16 cellular contexts compared by ENCODE assay signal in genomic region chr22:38028344-38029130, GRCh38. TPM values are rescaled to one million over a fixed set of nuclear protein-coding genes. Genes with fewer than 3 reads are reported as not detected.
"Had no signal": no experiment of that assay in that cellular context is flagged by ENCODE, and none has a peak within 500 bp of the region (broad histone marks: within the 10 kb centered on the region; RNA-seq: fewer than 3 reads in every experiment).

No MANE protein-coding gene starts in this region.

- H3K9me3 ChIP-seq: esophagus muscularis mucosa, testis, uterus had no signal

- H3K9me3 Mint-ChIP-seq: activated naive CD4-positive, alpha-beta T cell treated with anti-CD3 and anti-CD28 coated beads, Interleukin-2, amount 50 U/mL, for 24 hours; activated T-cell treated with anti-CD3 and anti-CD28 coated beads, Interleukin-2, amount 50 U/mL, for 24 hours; brain; memory B cell; natural killer cell treated with Interleukin-12 subunit alpha and Interleukin-12 subunit beta and Interleukin-15 and Interleukin-18, amount 100 ng/mL, for 72 hours had no signal

- H3K27ac ChIP-seq: testis, uterus had no signal

- H3K4me3 Mint-ChIP-seq: activated naive CD4-positive, alpha-beta T cell treated with anti-CD3 and anti-CD28 coated beads, Interleukin-2, amount 50 U/mL, for 24 hours; activated T-cell treated with anti-CD3 and anti-CD28 coated beads, Interleukin-2, amount 50 U/mL, for 24 hours; brain; memory B cell; natural killer cell treated with Interleukin-12 subunit alpha and Interleukin-12 subunit beta and Interleukin-15 and Interleukin-18, amount 100 ng/mL, for 72 hours had no signal

- H3K27me3 ChIP-seq: esophagus muscularis mucosa, testis, uterus had no signal

- H3K4me1 ChIP-seq: uterus had no signal

- H3K4me3 ChIP-seq: esophagus muscularis mucosa, testis, uterus had no signal

- H3K27me3 Mint-ChIP-seq: activated naive CD4-positive, alpha-beta T cell treated with anti-CD3 and anti-CD28 coated beads, Interleukin-2, amount 50 U/mL, for 24 hours; activated T-cell treated with anti-CD3 and anti-CD28 coated beads, Interleukin-2, amount 50 U/mL, for 24 hours; natural killer cell treated with Interleukin-12 subunit alpha and Interleukin-12 subunit beta and Interleukin-15 and Interleukin-18, amount 100 ng/mL, for 72 hours had no signal

- DNase-seq: activated effector memory CD4-positive, alpha-beta T cell treated with Interleukin-2 at 50 U/mL for 16 hours; activated T-cell treated with anti-CD3 and anti-CD28 coated beads, Interleukin-2, amount 50 U/mL, for 24 hours; left cardiac atrium; stimulated activated CD4-positive, alpha-beta T cell treated with anti-CD3 and anti-CD28 coated beads, Interleukin-12 subunit alpha, Interleukin-12 subunit beta, amount 100 ng/mL, for 4 hours; stimulated activated CD4-positive, alpha-beta T cell treated with anti-CD3 and anti-CD28 coated beads, Interleukin-2, amount 100 ng/mL, for 48 hours; stimulated activated naive CD4-positive, alpha-beta T cell treated with Interleukin-2 at 50 U/mL for 16 hours; testis; uterus had no signal

- H3K4me1 Mint-ChIP-seq: activated naive CD4-positive, alpha-beta T cell treated with anti-CD3 and anti-CD28 coated beads, Interleukin-2, amount 50 U/mL, for 24 hours; memory B cell had no signal

- H3K36me3 ChIP-seq: esophagus muscularis mucosa, uterus had no signal

- H3K27ac Mint-ChIP-seq: activated naive CD4-positive, alpha-beta T cell treated with anti-CD3 and anti-CD28 coated beads, Interleukin-2, amount 50 U/mL, for 24 hours; activated T-cell treated with anti-CD3 and anti-CD28 coated beads, Interleukin-2, amount 50 U/mL, for 24 hours; memory B cell; natural killer cell treated with Interleukin-12 subunit alpha and Interleukin-12 subunit beta and Interleukin-15 and Interleukin-18, amount 100 ng/mL, for 72 hours had no signal

- ATAC-seq: activated CD4-positive, CD25-positive, alpha-beta regulatory T cell treated with anti-CD3 and anti-CD28 coated beads, Interleukin-2, amount 50 U/mL, for 24 hours; left cardiac atrium; natural killer cell treated with Interleukin-12 subunit alpha and Interleukin-12 subunit beta and Interleukin-15 and Interleukin-18, amount 100 ng/mL, for 72 hours had no signal

- H3K36me3 Mint-ChIP-seq: activated naive CD4-positive, alpha-beta T cell treated with anti-CD3 and anti-CD28 coated beads, Interleukin-2, amount 50 U/mL, for 24 hours; brain; natural killer cell treated with Interleukin-12 subunit alpha and Interleukin-12 subunit beta and Interleukin-15 and Interleukin-18, amount 100 ng/mL, for 72 hours had no signal

RNA-seq across cellular contexts. Expression of gene SOX10, which starts 44.2 kb away (rescaled TPM):
- total RNA-seq: fibroblast of villous mesenchyme; natural killer cell treated with Interleukin-12 subunit alpha and Interleukin-12 subunit beta and Interleukin-15 and Interleukin-18, amount 100 ng/mL, for 72 hours; T-helper 2 cell treated with Interferon-gamma antibody and Interleukin-4, amounts not matched to agents 100 ng/mL and 5 ng/mL, for 36 hours had no signal

RNA-seq across cellular contexts. Expression of gene SLC16A8, which starts 55.4 kb away (rescaled TPM):
- total RNA-seq: fibroblast of villous mesenchyme; T-helper 2 cell treated with Interferon-gamma antibody and Interleukin-4, amounts not matched to agents 100 ng/mL and 5 ng/mL, for 36 hours had no signal
